9 cellular contexts compared by ENCODE assay signal in the genomic region with DNA sequence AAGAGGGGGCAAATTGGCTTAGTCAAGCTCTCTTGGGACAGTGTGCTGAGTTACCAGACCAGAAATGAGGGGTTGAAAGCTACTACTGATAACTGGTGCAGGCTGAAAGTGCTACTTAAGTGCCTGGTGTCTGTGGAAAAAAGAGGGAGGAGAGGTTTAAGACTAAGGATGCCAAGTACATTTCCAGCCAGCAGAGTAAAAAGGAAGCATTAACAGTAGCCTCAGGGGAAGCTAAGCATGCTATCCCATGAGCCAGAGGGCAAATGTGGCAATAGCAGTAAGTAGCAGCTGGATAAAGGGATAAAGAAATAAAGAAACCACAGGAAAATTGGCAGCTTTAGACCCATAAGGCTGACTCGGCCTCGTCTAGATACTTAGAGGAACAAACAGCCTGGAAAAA.
DNase-seq lines count a peak whose midpoint lies in the region; ATAC-seq, FAIRE-seq and TF ChIP-seq lines count a peak whose summit lies in the region.
"Had no signal": no experiment of that assay in that cellular context is flagged by ENCODE, and none has a peak within 500 bp of the region (broad histone marks: within the 10 kb centered on the region; RNA-seq: fewer than 3 reads in every experiment).

No MANE protein-coding gene starts in this region.

- H3K4me1 Mint-ChIP-seq in astrocyte (ENCODE audit: low read depth, unreplicated experiment), result peaks cover 9% of the 10 kb centered on the region

- H3K27ac ChIP-seq in astrocyte (ENCODE audit: low read depth, low read length) (no peak overlapping the region), coronary artery (no peak overlapping the region), stomach (no peak overlapping the region)

- peak; percentile 26 for FAIRE-seq in astrocyte (lab: Jason Lieb, UNC)

- TF ChIP-seq POLR2A in stomach (IDR thresholded peaks at IDR 0.05), result no peak

- H4K20me1 ChIP-seq in astrocyte (ENCODE audit: insufficient read depth, low read length), result no peaks in the 10 kb centered on the region

- H3K4me3 ChIP-seq in BE2C (ENCODE audit: low read depth, low read length) (no peak overlapping the region), astrocyte (ENCODE audit: insufficient read depth, low read depth, low read length) (no peak overlapping the region), coronary artery (no peak overlapping the region), stomach (no peak overlapping the region)

- no peaks in the 10 kb centered on the region for H3K27me3 ChIP-seq in BE2C
- H3K27me3 ChIP-seq in astrocyte (ENCODE audit: insufficient read depth, low read length), result no peaks in the 10 kb centered on the region
- H3K27me3 ChIP-seq in stomach, result no peaks in the 10 kb centered on the region

- no peak overlapping the region for H3K27ac Mint-ChIP-seq in astrocyte (ENCODE audit: unreplicated experiment)
- H3K27ac Mint-ChIP-seq: T-cell had no signal

- no peaks in the 10 kb centered on the region for H3K36me3 Mint-ChIP-seq in astrocyte (ENCODE audit: low read depth, unreplicated experiment)

- H3K9ac ChIP-seq in astrocyte (ENCODE audit: low read length), result no peak overlapping the region

- H3K9me3 Mint-ChIP-seq in astrocyte (ENCODE audit: unreplicated experiment), result no peaks in the 10 kb centered on the region

- H3K4me1 ChIP-seq in BE2C (peaks cover 14% of the 10 kb centered on the region), astrocyte (ENCODE audit: insufficient read depth, low read length) (peaks cover 6% of the 10 kb centered on the region), stomach (no peaks in the 10 kb centered on the region)

- no peak for ATAC-seq in HG03280 (IDR thresholded peaks at IDR 0.05; ENCODE audit: unreplicated experiment)
- ATAC-seq: T-cell had no signal

- no peak overlapping the region for H3K4me3 Mint-ChIP-seq in astrocyte (ENCODE audit: unreplicated experiment)
- H3K4me3 Mint-ChIP-seq: T-cell had no signal

- no peak for TF ChIP-seq CTCF in BE2C (IDR thresholded peaks at IDR 0.05; ENCODE audit: low read depth, low read length)
- TF ChIP-seq CTCF in astrocyte (IDR thresholded peaks at IDR 0.05; ENCODE audit: insufficient read depth, low read depth, low read length), result no peak
- TF ChIP-seq CTCF in coronary artery (IDR thresholded peaks at IDR 0.05), result no peak
- TF ChIP-seq CTCF in stomach (IDR thresholded peaks at IDR 0.05), result no peak

- no peaks in the 10 kb centered on the region for H3K79me2 ChIP-seq in astrocyte (ENCODE audit: insufficient read depth, low read length)

- DNase-seq in BE2C, result peak; percentile 76
- peak; percentile 93 for DNase-seq in M059J (ENCODE audit: low read depth)
- peak; percentile 90 for DNase-seq in astrocyte (ENCODE audit: low read depth)
- peak; percentile 1 for DNase-seq in kidney tubule cell (ENCODE audit: low spot score)
- no peak for DNase-seq in RPMI8226
- no peak for DNase-seq in coronary artery (ENCODE audit: low spot score)
- DNase-seq in stomach, result no peak
- DNase-seq: T-cell had no signal

- no peak overlapping the region for H3K4me2 ChIP-seq in astrocyte (ENCODE audit: low read length)

- no peak for TF ChIP-seq EP300 in stomach (IDR thresholded peaks at IDR 0.05)

- no peaks in the 10 kb centered on the region for H3K27me3 Mint-ChIP-seq in astrocyte (ENCODE audit: low read depth, unreplicated experiment)
- H3K27me3 Mint-ChIP-seq: T-cell had no signal

- no peak overlapping the region for H2AFZ ChIP-seq in astrocyte (ENCODE audit: low read depth, low read length)

- H3K9me3 ChIP-seq in BE2C (no peaks in the 10 kb centered on the region), astrocyte (ENCODE audit: insufficient read depth, low read depth, low read length) (no peaks in the 10 kb centered on the region), stomach (no peaks in the 10 kb centered on the region)

- WGBS in stomach, 5 donors, result 41 to 66% (median 47%) methylated on average over 2 of the region's 2 CpGs

- H3K36me3 ChIP-seq in BE2C, result peaks cover 26% of the 10 kb centered on the region
- no peaks in the 10 kb centered on the region for H3K36me3 ChIP-seq in astrocyte (ENCODE audit: insufficient read depth, low read length)
- no peaks in the 10 kb centered on the region for H3K36me3 ChIP-seq in stomach

- intact Hi-C loops in stomach (cut with DNase I; ENCODE audit: low total_unique reads), result no loop called here

Comparison
In these comparisons a context has a peak if more than half of its experiments do, and no peak if none do; other contexts are left out.
1. DNase-seq: peak in BE2C (single experiment), M059J (single experiment), astrocyte (single experiment) and kidney tubule cell (single experiment); none in RPMI8226 (single experiment), coronary artery (single experiment) and stomach (single experiment).